Comparison of ENCODE assay signal across 8 cellular contexts in genomic region chr19:43555185-43555770, GRCh38. TPM values are rescaled to one million over a fixed set of nuclear protein-coding genes. Genes with fewer than 3 reads are reported as not detected.
DNase-seq lines count a peak whose midpoint lies in the region; ATAC-seq, FAIRE-seq and TF ChIP-seq lines count a peak whose summit lies in the region.

No MANE protein-coding gene starts in this region.

- WGBS in neuronal stem cell (ENCODE audit: extremely low coverage in 2 of 2, insufficient read length in 2 of 2, insufficient replicate concordance in 1 of 2), 2 donors, result no CpG with 5 or more reads among the region's 8 CpGs
- 50 to 51% methylated on average over 8 of the region's 8 CpGs for WGBS in testis, 2 donors

- H3K18ac ChIP-seq in neuronal stem cell (ENCODE audit: low read length), result no peak overlapping the region

- H3K4me3 Mint-ChIP-seq in activated T-cell treated with anti-CD3 and anti-CD28 coated beads, Interleukin-2, amount 50 U/mL, for 4 hours, result no peak overlapping the region

- H3K4ac ChIP-seq in neuronal stem cell (ENCODE audit: low read length), result no peak overlapping the region

- H4K8ac ChIP-seq in neuronal stem cell (ENCODE audit: low read depth, low read length), result no peak overlapping the region

- H3K9ac ChIP-seq in fibroblast of lung (ENCODE audit: insufficient read depth, low read length) (no peak overlapping the region), neuronal stem cell (ENCODE audit: low read depth, low read length, poor library complexity) (no peak overlapping the region)

- H4K91ac ChIP-seq in neuronal stem cell (ENCODE audit: low read depth, low read length, poor library complexity), result no peak overlapping the region

- no peaks in the 10 kb centered on the region for H4K20me1 ChIP-seq in fibroblast of lung (ENCODE audit: control insufficient read depth, extremely low read depth, insufficient read depth, low read length)

- H3K9me3 ChIP-seq in fibroblast of lung (ENCODE audit: control insufficient read depth, insufficient read depth, low read depth, low read length) (no peaks in the 10 kb centered on the region), neuronal stem cell (replicated peaks in 1 of 2; ENCODE audit: control insufficient read depth in 2 of 2, insufficient read depth in 1 of 2, low read depth in 1 of 2, low read length in 2 of 2) (no peaks in the 10 kb centered on the region), testis (no peaks in the 10 kb centered on the region)

- no peaks in the 10 kb centered on the region for H3K27me3 ChIP-seq in fibroblast of lung (ENCODE audit: control insufficient read depth, insufficient read depth, low read length)
- H3K27me3 ChIP-seq in neuronal stem cell (ENCODE audit: control insufficient read depth in 3 of 3, insufficient read depth in 3 of 3, low read depth in 1 of 3, low read length in 3 of 3), result no peaks in the 10 kb centered on the region
- no peaks in the 10 kb centered on the region for H3K27me3 ChIP-seq in testis

- no peak for FAIRE-seq in RCC 7860 (lab: Jason Lieb, UNC)

- TF ChIP-seq CTCF in fibroblast of lung (conservative IDR thresholded peaks at IDR 0.05 in 1 of 2, IDR thresholded peaks at IDR 0.05 in 1 of 2; ENCODE audit: low read depth in 1 of 2, low read length in 2 of 2) (peak; percentile 80 to 96), testis (IDR thresholded peaks at IDR 0.05) (peak; percentile 10 to 55 (median 18))

- H2BK12ac ChIP-seq in neuronal stem cell (ENCODE audit: low read length), result no peak overlapping the region

- peaks cover 15% of the 10 kb centered on the region for H3K36me3 ChIP-seq in fibroblast of lung (ENCODE audit: control insufficient read depth, insufficient read depth, low read length)
- H3K36me3 ChIP-seq in neuronal stem cell (replicated peaks in 1 of 2; ENCODE audit: control insufficient read depth in 2 of 2, insufficient read depth in 2 of 2, low read length in 2 of 2), result peaks cover 35 to 77% of the 10 kb centered on the region in 2 donors
- no peaks in the 10 kb centered on the region for H3K36me3 ChIP-seq in testis (ENCODE audit: low read depth, missing control alignments)

- H3K4me1 Mint-ChIP-seq in activated T-cell treated with anti-CD3 and anti-CD28 coated beads, Interleukin-2, amount 50 U/mL, for 4 hours (ENCODE audit: low read depth), result peaks cover 10% of the 10 kb centered on the region

- intact Hi-C loops in testis (cut with DNase I; ENCODE audit: low total_unique reads), result no loop called here

- peak; percentile 98 for ATAC-seq in activated T-cell treated with anti-CD3 and anti-CD28 coated beads, Interleukin-2, amount 50 U/mL, for 4 hours
- no peak for ATAC-seq in HG03571 (IDR thresholded peaks at IDR 0.05; ENCODE audit: unreplicated experiment)

- peaks cover 8% of the 10 kb centered on the region for H3K4me1 ChIP-seq in fibroblast of lung (ENCODE audit: control insufficient read depth, extremely low read depth, insufficient read depth, low read length)
- H3K4me1 ChIP-seq in neuronal stem cell (ENCODE audit: control insufficient read depth in 2 of 2, insufficient read depth in 1 of 2, low read depth in 1 of 2, low read length in 2 of 2), result no peaks in the 10 kb centered on the region
- H3K4me1 ChIP-seq in testis, result no peaks in the 10 kb centered on the region

- no peak overlapping the region for H2BK15ac ChIP-seq in neuronal stem cell (ENCODE audit: low read length)

- H2BK5ac ChIP-seq in neuronal stem cell (ENCODE audit: low read length), result no peak overlapping the region

- no peak overlapping the region for H3K4me3 ChIP-seq in fibroblast of lung (replicated peaks in 1 of 4; ENCODE audit: control extremely low read depth in 1 of 4, insufficient read depth in 1 of 4, low read depth in 3 of 4, low read length in 4 of 4)
- H3K4me3 ChIP-seq in neuronal stem cell (ENCODE audit: low read length in 2 of 2), result no peak overlapping the region
- H3K4me3 ChIP-seq in testis, result no peak overlapping the region

- no peaks in the 10 kb centered on the region for H3K79me1 ChIP-seq in neuronal stem cell (ENCODE audit: low read depth, low read length)

- no peak overlapping the region for H3K23ac ChIP-seq in neuronal stem cell (ENCODE audit: low read depth, low read length, poor library complexity)

- DNase-seq in COLO829 (ENCODE audit: low spot score) (peak; percentile 51), HS-27A (ENCODE audit: low read depth) (peak; percentile 30), RCC 7860 (ENCODE audit: low spot score) (peak; percentile 16), fibroblast of lung (ENCODE audit: low read depth in 2 of 2) (peak; percentile 48 to 71), neuronal stem cell (ENCODE audit: low spot score) (peak; percentile 70), testis (peak; percentile 83)
- peak; percentile 81 for DNase-seq in activated T-cell treated with anti-CD3 and anti-CD28 coated beads, Interleukin-2, amount 50 U/mL, for 4 hours

- H2BK120ac ChIP-seq in neuronal stem cell (ENCODE audit: low read depth, low read length), result no peak overlapping the region

- TF ChIP-seq POLR2A in testis (IDR thresholded peaks at IDR 0.05), result no peak

- peaks cover 24% of the 10 kb centered on the region for H3K36me3 Mint-ChIP-seq in activated T-cell treated with anti-CD3 and anti-CD28 coated beads, Interleukin-2, amount 50 U/mL, for 4 hours (ENCODE audit: insufficient read depth)

- no peaks in the 10 kb centered on the region for H3K9me3 Mint-ChIP-seq in activated T-cell treated with anti-CD3 and anti-CD28 coated beads, Interleukin-2, amount 50 U/mL, for 4 hours

- no peaks in the 10 kb centered on the region for H3K79me2 ChIP-seq in fibroblast of lung (ENCODE audit: control insufficient read depth, insufficient read depth, low read length)

- H3K4me2 ChIP-seq in fibroblast of lung (ENCODE audit: extremely low read depth, insufficient read depth, low read length), result no peak overlapping the region
- no peak overlapping the region for H3K4me2 ChIP-seq in neuronal stem cell (ENCODE audit: insufficient read depth, low read length, poor library complexity, severe bottlenecking)

- H2AK5ac ChIP-seq in neuronal stem cell (ENCODE audit: low read depth, low read length), result no peak overlapping the region

- H3K27ac ChIP-seq in fibroblast of lung (ENCODE audit: insufficient read depth, low read length) (no peak overlapping the region), neuronal stem cell (replicated peaks; ENCODE audit: low read length) (no peak overlapping the region), testis (no peak overlapping the region)

- no peak overlapping the region for H3K14ac ChIP-seq in neuronal stem cell (ENCODE audit: low read length)

- no peaks in the 10 kb centered on the region for H3K27me3 Mint-ChIP-seq in activated T-cell treated with anti-CD3 and anti-CD28 coated beads, Interleukin-2, amount 50 U/mL, for 4 hours (ENCODE audit: low read depth)

- H2AFZ ChIP-seq in fibroblast of lung (ENCODE audit: low read length), result no peak overlapping the region
- H2AFZ ChIP-seq in neuronal stem cell (ENCODE audit: low read length), result no peak overlapping the region

RNA-seq across cellular contexts. Expression of gene XRCC1, which starts 20.0 kb away (rescaled TPM):
- total RNA-seq in activated T-cell treated with anti-CD3 and anti-CD28 coated beads, Interleukin-2, amount 50 U/mL, for 4 hours, result 10 to 100 TPM; 21.0 to 24.2 (median 23.1) TPM
- total RNA-seq in fibroblast of lung, result 13.6 and 14.5 TPM in 2 replicates
- polyA plus RNA-seq in fibroblast of lung, result 8.6 and 17.5 TPM in 2 replicates
- 12.4 and 23.7 TPM in 2 replicates for polyA plus RNA-seq in fibroblast of lung (2012)
- polyA minus RNA-seq in fibroblast of lung (ENCODE audit: low replicate concordance), result 27.2 and 29.2 TPM in 2 replicates
- 45.5 TPM for polyA plus RNA-seq in neuronal stem cell (2013, experiment 1 of 2)
- polyA plus RNA-seq in neuronal stem cell (2013, experiment 2 of 2), result 44.7 TPM
- total RNA-seq in testis, result 10 to 100 TPM; 40.6 to 44.8 TPM
- polyA plus RNA-seq in testis (ENCODE audit: insufficient read depth, low read depth, low replicate concordance), result 49.1 TPM

RNA-seq across cellular contexts. Expression of gene PINLYP, which starts 20.3 kb away (rescaled TPM):
- 1 to 10 TPM; 1.3 to 2.5 (median 2.2) TPM for total RNA-seq in activated T-cell treated with anti-CD3 and anti-CD28 coated beads, Interleukin-2, amount 50 U/mL, for 4 hours
- total RNA-seq in fibroblast of lung (7.2 and 14.7 TPM in 2 replicates), testis (1 to 10 TPM; 5.8 to 5.9 TPM)
- polyA plus RNA-seq in fibroblast of lung (5.1 TPM in 2 replicates), testis (ENCODE audit: insufficient read depth, low read depth, low replicate concordance) (9.9 TPM)
- 6.7 and 6.8 TPM in 2 replicates for polyA plus RNA-seq in fibroblast of lung (2012)
- polyA minus RNA-seq in fibroblast of lung (ENCODE audit: low replicate concordance), result 8.9 and 9.6 TPM in 2 replicates
- 8.4 TPM for polyA plus RNA-seq in neuronal stem cell (2013, experiment 1 of 2)
- polyA plus RNA-seq in neuronal stem cell (2013, experiment 2 of 2), result 8.4 TPM

RNA-seq across cellular contexts. Expression of gene ZNF575, which starts 22.3 kb away (rescaled TPM):
- 1 to 10 TPM; 1.6 to 3.0 (median 2.0) TPM for total RNA-seq in activated T-cell treated with anti-CD3 and anti-CD28 coated beads, Interleukin-2, amount 50 U/mL, for 4 hours
- total RNA-seq in fibroblast of lung, result 0.26 and 0.33 TPM in 2 replicates
- 0.27 TPM in 2 replicates for polyA plus RNA-seq in fibroblast of lung
- 2.6 and 3.9 TPM in 2 replicates for polyA plus RNA-seq in fibroblast of lung (2012)
- 1.4 and 1.6 TPM in 2 replicates for polyA minus RNA-seq in fibroblast of lung (ENCODE audit: low replicate concordance)
- 0.29 TPM for polyA plus RNA-seq in neuronal stem cell (2013, experiment 1 of 2)
- polyA plus RNA-seq in neuronal stem cell (2013, experiment 2 of 2), result 0.21 TPM
- 1 to 10 TPM; 1.1 to 1.7 TPM for total RNA-seq in testis
- polyA plus RNA-seq in testis (ENCODE audit: insufficient read depth, low read depth, low replicate concordance), result 2.4 TPM

RNA-seq across cellular contexts. Expression of gene ETHE1, which starts 28.3 kb away (rescaled TPM):
- total RNA-seq in activated T-cell treated with anti-CD3 and anti-CD28 coated beads, Interleukin-2, amount 50 U/mL, for 4 hours, result 10 to 100 TPM; 29.3 to 36.8 (median 33.7) TPM
- total RNA-seq in fibroblast of lung (86.0 and 112 TPM in 2 replicates), testis (10 to 100 TPM; 11.2 to 11.5 TPM)
- polyA plus RNA-seq in fibroblast of lung (65.2 and 129 TPM in 2 replicates), testis (ENCODE audit: insufficient read depth, low read depth, low replicate concordance) (13.1 TPM)
- polyA plus RNA-seq in fibroblast of lung (2012), result 67.1 and 142 TPM in 2 replicates
- polyA minus RNA-seq in fibroblast of lung (ENCODE audit: low replicate concordance), result 167 and 210 TPM in 2 replicates
- polyA plus RNA-seq in neuronal stem cell (2013, experiment 1 of 2), result 14.2 TPM
- 13.9 TPM for polyA plus RNA-seq in neuronal stem cell (2013, experiment 2 of 2)

RNA-seq across cellular contexts. Expression of gene IRGQ, which starts 40.7 kb away (rescaled TPM):
- 10 to 100 TPM; 31.7 to 38.2 (median 33.5) TPM for total RNA-seq in activated T-cell treated with anti-CD3 and anti-CD28 coated beads, Interleukin-2, amount 50 U/mL, for 4 hours
- total RNA-seq in fibroblast of lung (11.6 and 12.2 TPM in 2 replicates), testis (10 to 100 TPM; 26.4 to 29.0 TPM)
- polyA plus RNA-seq in fibroblast of lung (11.7 TPM in 2 replicates), testis (ENCODE audit: insufficient read depth, low read depth, low replicate concordance) (6.0 TPM)
- 4.1 and 4.2 TPM in 2 replicates for polyA plus RNA-seq in fibroblast of lung (2012)
- 17.7 and 28.5 TPM in 2 replicates for polyA minus RNA-seq in fibroblast of lung (ENCODE audit: low replicate concordance)
- 8.3 TPM for polyA plus RNA-seq in neuronal stem cell (2013, experiment 1 of 2)
- 8.4 TPM for polyA plus RNA-seq in neuronal stem cell (2013, experiment 2 of 2)

Comparison
In these comparisons a context has a peak if more than half of its experiments do, and no peak if none do; other contexts are left out.
1. DNase-seq: peak in every context shown above with its lines; median percentile 83 in testis; 81 in activated T-cell treated with anti-CD3 and anti-CD28 coated beads, Interleukin-2, amount 50 U/mL, for 4 hours; 70 in neuronal stem cell; 60 in fibroblast of lung; 51 in COLO829; 30 in HS-27A; 16 in RCC 7860.